Comparison of ENCODE assay signal across 19 cellular contexts in genomic region chr13:100297413-100297812, GRCh38.
"Had no signal": no experiment of that assay in that cellular context is flagged by ENCODE, and none has a peak within 500 bp of the region (broad histone marks: within the 10 kb centered on the region; RNA-seq: fewer than 3 reads in every experiment).

No MANE protein-coding gene starts in this region.

- H3K27me3 ChIP-seq: colonic mucosa, heart left ventricle, neutrophil, stomach, transverse colon had no signal

- H3K27ac Mint-ChIP-seq: naive thymus-derived CD4-positive, alpha-beta T cell had no signal

- H3K9me3 ChIP-seq: colonic mucosa, heart left ventricle, neutrophil, stomach, thoracic aorta, transverse colon had no signal

- H3K27ac ChIP-seq: colonic mucosa, heart left ventricle, neutrophil, skin epidermis, stomach, thoracic aorta, transverse colon had no signal

- H3K27me3 Mint-ChIP-seq: naive thymus-derived CD4-positive, alpha-beta T cell had no signal

- DNase-seq: cerebellar nuclear complex; colonic mucosa; foreskin melanocyte; heart left ventricle; hippocampal formation; kidney glomerular epithelial cell; mesenchymal stem cell; midbrain; naive thymus-derived CD4-positive, alpha-beta T cell; stimulated activated CD4-positive, alpha-beta T cell treated with anti-CD3 and anti-CD28 coated beads, Interleukin-12 subunit alpha, Interleukin-12 subunit beta, amount 100 ng/mL, for 4 hours; stimulated activated naive CD4-positive, alpha-beta T cell; stomach; substantia nigra; transverse colon had no signal

- H3K4me3 ChIP-seq: colonic mucosa, heart left ventricle, lung, skin epidermis, stomach, thoracic aorta, transverse colon had no signal

- H3K4me3 Mint-ChIP-seq: naive thymus-derived CD4-positive, alpha-beta T cell had no signal

- H3K36me3 ChIP-seq: colonic mucosa, neutrophil, thoracic aorta, transverse colon had no signal

- ATAC-seq: naive thymus-derived CD4-positive, alpha-beta T cell; sciatic nerve had no signal

- H3K4me1 ChIP-seq: colonic mucosa, stomach, transverse colon had no signal
